Comparison of ENCODE assay signal across 1 cellular context in genomic region chr9:124296800-124297552, GRCh38.
TF ChIP-seq lines count a peak whose summit lies in the region.

No MANE protein-coding gene starts in this region.

TF ChIP-seq in GM23338, 12 proteins besides CTCF, POLR2A, EP300 and RAD21 (continued from another document):
- no peak for TF ChIP-seq ZNF462 (CRISPR knock-in tag; IDR thresholded peaks at IDR 0.05)
- no peak for TF ChIP-seq EZH2phosphoT487 (IDR thresholded peaks at IDR 0.05; ENCODE audit: unreplicated experiment)
- no peak for TF ChIP-seq EZH2 (IDR thresholded peaks at IDR 0.05; ENCODE audit: low read depth, unreplicated experiment)
- no peak for TF ChIP-seq JUNB (IDR thresholded peaks at IDR 0.05; ENCODE audit: unreplicated experiment)
- TF ChIP-seq NANOG (IDR thresholded peaks at IDR 0.05; ENCODE audit: borderline replicate concordance): no peak
- no peak for TF ChIP-seq STAT1 (IDR thresholded peaks at IDR 0.05; ENCODE audit: unreplicated experiment)
- TF ChIP-seq ZNF331 (CRISPR knock-in tag; IDR thresholded peaks at IDR 0.05; ENCODE audit: low read depth): no peak
- no peak for TF ChIP-seq ETS1 (IDR thresholded peaks at IDR 0.05)
- no peak for TF ChIP-seq CREB1 (CRISPR knock-in tag; IDR thresholded peaks at IDR 0.05; ENCODE audit: low read depth)
- no peak for TF ChIP-seq REST (IDR thresholded peaks at IDR 0.05; ENCODE audit: unreplicated experiment)
- no peak for TF ChIP-seq ZNF114 (CRISPR knock-in tag; IDR thresholded peaks at IDR 0.05)
